8 cellular contexts compared by ENCODE assay signal in genomic region chr15:94576889-94577533, GRCh38.
DNase-seq lines count a peak whose midpoint lies in the region; ATAC-seq and TF ChIP-seq lines count a peak whose summit lies in the region.

No MANE protein-coding gene starts in this region.

- H3K36me3 ChIP-seq in SK-N-SH (replicated peaks in 1 of 2; ENCODE audit: control insufficient read depth in 1 of 2, insufficient read depth in 2 of 2, low read length in 1 of 2) (no peaks in the 10 kb centered on the region), left ventricle myocardium inferior (no peaks in the 10 kb centered on the region)

- peaks cover 6% of the 10 kb centered on the region for H3K4me1 Mint-ChIP-seq in activated CD4-positive, alpha-beta T cell treated with anti-CD3 and anti-CD28 coated beads, Interleukin-2, amount 10 ng/mL, durations not matched to agents 24 days and 14 days
- H3K4me1 Mint-ChIP-seq in stimulated activated effector memory CD8-positive, alpha-beta T cell treated with anti-CD3 and anti-CD28 coated beads, Interleukin-12 subunit alpha, Interleukin-12 subunit beta, amount 100 ng/mL, for 72 hours = peaks cover 10% of the 10 kb centered on the region

- H4K20me1 ChIP-seq in SK-N-SH (ENCODE audit: insufficient read depth) = no peaks in the 10 kb centered on the region

- H3K27ac ChIP-seq in SK-N-SH (ENCODE audit: low read depth in 2 of 2, low read length in 1 of 2) (no peak overlapping the region), left ventricle myocardium inferior (replicated peaks) (no peak overlapping the region)

- H2AFZ ChIP-seq in SK-N-SH (ENCODE audit: low read depth) = no peak overlapping the region

- H3K4me3 Mint-ChIP-seq in activated CD4-positive, alpha-beta T cell treated with anti-CD3 and anti-CD28 coated beads, Interleukin-2, amount 10 ng/mL, durations not matched to agents 24 days and 14 days = no peak overlapping the region
- no peak overlapping the region for H3K4me3 Mint-ChIP-seq in stimulated activated effector memory CD8-positive, alpha-beta T cell treated with anti-CD3 and anti-CD28 coated beads, Interleukin-12 subunit alpha, Interleukin-12 subunit beta, amount 100 ng/mL, for 72 hours

- no peaks in the 10 kb centered on the region for H3K36me3 Mint-ChIP-seq in activated CD4-positive, alpha-beta T cell treated with anti-CD3 and anti-CD28 coated beads, Interleukin-2, amount 10 ng/mL, durations not matched to agents 24 days and 14 days (ENCODE audit: low read depth)
- H3K36me3 Mint-ChIP-seq in stimulated activated effector memory CD8-positive, alpha-beta T cell treated with anti-CD3 and anti-CD28 coated beads, Interleukin-12 subunit alpha, Interleukin-12 subunit beta, amount 100 ng/mL, for 72 hours = no peaks in the 10 kb centered on the region

- H3K4me3 ChIP-seq in SK-N-SH (ENCODE audit: low read depth in 2 of 2, low read length in 1 of 2) = no peak overlapping the region; a peak in 1 of 4 replicates
- H3K4me3 ChIP-seq in left ventricle myocardium inferior = no peak overlapping the region

- TF ChIP-seq EP300 in SK-N-SH (IDR thresholded peaks at IDR 0.05; ENCODE audit: borderline replicate concordance in 1 of 2, low read depth in 1 of 2, low read length in 1 of 2) = no peak

- H3K79me2 ChIP-seq in SK-N-SH (ENCODE audit: insufficient read depth) = no peaks in the 10 kb centered on the region

- CTCF ChIA-PET in SK-N-SH (lab: Yijun Ruan, JAX) = interaction anchor here (0.6 to 2.1 kb wide), 7 partner anchors 9 to 176 kb away, joined by 3 to 7 read pairs (median 3); no protein-coding TSS in a partner anchor

- H3K27me3 Mint-ChIP-seq in activated CD4-positive, alpha-beta T cell treated with anti-CD3 and anti-CD28 coated beads, Interleukin-2, amount 10 ng/mL, durations not matched to agents 24 days and 14 days = peaks cover 57% of the 10 kb centered on the region

- H3K9me3 ChIP-seq in SK-N-SH = no peaks in the 10 kb centered on the region
- no peaks in the 10 kb centered on the region for H3K9me3 ChIP-seq in left ventricle myocardium inferior (replicated peaks)

- H3K9me2 ChIP-seq in SK-N-SH = no peaks in the 10 kb centered on the region

- H3K4me1 ChIP-seq in SK-N-SH (ENCODE audit: control insufficient read depth in 1 of 2, insufficient read depth in 2 of 2, low read depth in 1 of 2, low read length in 1 of 2) (peaks cover 0 to 11% of the 10 kb centered on the region in 2 experiments; a peak in 1 of 4 replicates), left ventricle myocardium inferior (no peaks in the 10 kb centered on the region)

- peak; percentile 27 for TF ChIP-seq CTCF in SK-N-SH (IDR thresholded peaks at IDR 0.05)
- TF ChIP-seq CTCF in left ventricle myocardium inferior (IDR thresholded peaks at IDR 0.05; ENCODE audit: borderline replicate concordance) = peak; percentile 56

- H3F3A ChIP-seq in SK-N-SH (replicated peaks; ENCODE audit: insufficient read depth) = no peaks in the 10 kb centered on the region

- ATAC-seq in SK-N-SH treated with all-trans-retinoic acid at 6 μM for 48 hours = no peak
- peak; percentile 78 for ATAC-seq in GM21717 (IDR thresholded peaks at IDR 0.05; ENCODE audit: unreplicated experiment)
- peak; percentile 65 for ATAC-seq in stimulated activated effector memory CD8-positive, alpha-beta T cell treated with anti-CD3 and anti-CD28 coated beads, Interleukin-12 subunit alpha, Interleukin-12 subunit beta, amount 100 ng/mL, for 72 hours

- no peak overlapping the region for H3K27ac Mint-ChIP-seq in activated CD4-positive, alpha-beta T cell treated with anti-CD3 and anti-CD28 coated beads, Interleukin-2, amount 10 ng/mL, durations not matched to agents 24 days and 14 days
- no peak overlapping the region for H3K27ac Mint-ChIP-seq in stimulated activated effector memory CD8-positive, alpha-beta T cell treated with anti-CD3 and anti-CD28 coated beads, Interleukin-12 subunit alpha, Interleukin-12 subunit beta, amount 100 ng/mL, for 72 hours

- H3K9me3 Mint-ChIP-seq in activated CD4-positive, alpha-beta T cell treated with anti-CD3 and anti-CD28 coated beads, Interleukin-2, amount 10 ng/mL, durations not matched to agents 24 days and 14 days = no peaks in the 10 kb centered on the region
- H3K9me3 Mint-ChIP-seq in stimulated activated effector memory CD8-positive, alpha-beta T cell treated with anti-CD3 and anti-CD28 coated beads, Interleukin-12 subunit alpha, Interleukin-12 subunit beta, amount 100 ng/mL, for 72 hours = no peaks in the 10 kb centered on the region

- H3K27me3 ChIP-seq in SK-N-SH (ENCODE audit: insufficient read depth) (no peaks in the 10 kb centered on the region), left ventricle myocardium inferior (ENCODE audit: low read depth) (peaks cover 14% of the 10 kb centered on the region)

- intact Hi-C loops in activated CD4-positive, alpha-beta T cell treated with anti-CD3 and anti-CD28 coated beads, Interleukin-2, amount 10 ng/mL, durations not matched to agents 24 days and 14 days (cut with micrococcal nuclease) = no loop called here
- intact Hi-C loops in left ventricle myocardium inferior (cut with micrococcal nuclease) = no loop called here

- 20% methylated on average over 12 of the region's 12 CpGs for WGBS in SK-N-SH (ENCODE audit: low lambda C conversion rate)

- POLR2A ChIA-PET in SK-N-SH (lab: Yijun Ruan, JAX) = no interaction called here

- DNase-seq in SK-N-SH = peak; percentile 10
- peak; percentile 19 for DNase-seq in KG1 (lab: John Stamatoyannopoulos, UW)
- peak; percentile 86 for DNase-seq in activated CD4-positive, alpha-beta T cell treated with anti-CD3 and anti-CD28 coated beads, Interleukin-2, amount 10 ng/mL, durations not matched to agents 24 days and 14 days
- DNase-seq in left ventricle myocardium inferior = no peak
- peak in 1 of 2 donors; percentile 70 for DNase-seq in stimulated activated effector memory CD8-positive, alpha-beta T cell treated with anti-CD3 and anti-CD28 coated beads, Interleukin-12 subunit alpha, Interleukin-12 subunit beta, amount 100 ng/mL, for 72 hours (ENCODE audit: low spot score in 2 of 2)
- no peak for DNase-seq in HCEC 1CT

- no peak overlapping the region for H3K4me2 ChIP-seq in SK-N-SH

- TF ChIP-seq RAD21 in SK-N-SH (IDR thresholded peaks at IDR 0.05; ENCODE audit: low read length) = peak; percentile 46; the same call in 1 of the 2 replicates

- no peak overlapping the region for H3K9ac ChIP-seq in SK-N-SH

TF ChIP-seq in SK-N-SH, 30 proteins besides CTCF, POLR2A, EP300 and RAD21 (continues in another document):
- TF ChIP-seq FOXJ3 (CRISPR knock-in tag; IDR thresholded peaks at IDR 0.05) = no peak
- TF ChIP-seq ELF1 (IDR thresholded peaks at IDR 0.05) = no peak
- TF ChIP-seq YY1 (IDR thresholded peaks at IDR 0.05; ENCODE audit: low read depth) = no peak
- no peak for TF ChIP-seq USF2 (IDR thresholded peaks at IDR 0.05; ENCODE audit: borderline replicate concordance, low read depth, low read length)
- TF ChIP-seq NFIC (IDR thresholded peaks at IDR 0.05; ENCODE audit: borderline replicate concordance) = no peak
- no peak for TF ChIP-seq GATA2 (CRISPR knock-in tag; IDR thresholded peaks at IDR 0.05)
- no peak; the same call in 1 of the 2 replicates for TF ChIP-seq SMC3 (IDR thresholded peaks at IDR 0.05; ENCODE audit: low read depth, low read length)
- TF ChIP-seq EZH2phosphoT487 (IDR thresholded peaks at IDR 0.05; ENCODE audit: borderline replicate concordance, low read depth) = no peak
- no peak for TF ChIP-seq PBX3 (IDR thresholded peaks at IDR 0.05)

TF ChIP-seq in SK-N-SH treated with all-trans-retinoic acid at 6 μM for 48 hours, 23 proteins besides CTCF, POLR2A, EP300 and RAD21 (continues in another document):
- TF ChIP-seq CSDC2 (CRISPR knock-in tag; IDR thresholded peaks at IDR 0.05) = no peak
- TF ChIP-seq ZNF8 (CRISPR knock-in tag; IDR thresholded peaks at IDR 0.05) = no peak
- no peak for TF ChIP-seq PATZ1 (CRISPR knock-in tag; IDR thresholded peaks at IDR 0.05; ENCODE audit: borderline replicate concordance)
- no peak for TF ChIP-seq ZC3H10 (CRISPR knock-in tag; IDR thresholded peaks at IDR 0.05)
- TF ChIP-seq PPARA (CRISPR knock-in tag; IDR thresholded peaks at IDR 0.05; ENCODE audit: borderline replicate concordance) = no peak
- TF ChIP-seq BACH2 (CRISPR knock-in tag; IDR thresholded peaks at IDR 0.05; ENCODE audit: borderline replicate concordance) = no peak
- TF ChIP-seq ARNTL (CRISPR knock-in tag; IDR thresholded peaks at IDR 0.05; ENCODE audit: borderline replicate concordance, low read depth) = no peak
- TF ChIP-seq ZNF70 (CRISPR knock-in tag; IDR thresholded peaks at IDR 0.05) = no peak
- no peak for TF ChIP-seq ESRRG (CRISPR knock-in tag; IDR thresholded peaks at IDR 0.05)
- TF ChIP-seq GLIS3 (CRISPR knock-in tag; IDR thresholded peaks at IDR 0.05) = no peak
- no peak for TF ChIP-seq ZFP30 (CRISPR knock-in tag; IDR thresholded peaks at IDR 0.05)
- no peak for TF ChIP-seq RARB (CRISPR knock-in tag; IDR thresholded peaks at IDR 0.05)
- TF ChIP-seq CREB5 (CRISPR knock-in tag; IDR thresholded peaks at IDR 0.05; ENCODE audit: low read depth) = no peak
- no peak for TF ChIP-seq ZNF565 (CRISPR knock-in tag; conservative IDR thresholded peaks at IDR 0.05; ENCODE audit: low read depth)

Comparison
In these comparisons a context has a peak if more than half of its experiments do, and no peak if none do; other contexts are left out.
1. DNase-seq: peak in SK-N-SH (single experiment), KG1 (single experiment) and activated CD4-positive, alpha-beta T cell treated with anti-CD3 and anti-CD28 coated beads, Interleukin-2, amount 10 ng/mL, durations not matched to agents 24 days and 14 days (single experiment); none in left ventricle myocardium inferior (single experiment) and HCEC 1CT (single experiment).